In genomic region chr7:149817301-149817771, GRCh38 we compare ENCODE assay signal across 26 cellular contexts. TPM values are rescaled to one million over a fixed set of nuclear protein-coding genes. Genes with fewer than 3 reads are reported as not detected.
"Had no signal": no experiment of that assay in that cellular context is flagged by ENCODE, and none has a peak within 500 bp of the region (broad histone marks: within the 10 kb centered on the region; RNA-seq: fewer than 3 reads in every experiment).

No MANE protein-coding gene starts in this region.

- ATAC-seq: activated CD8-positive, alpha-beta memory T cell treated with anti-CD3 and anti-CD28 coated beads, Interleukin-2, amount 10 ng/mL, durations not matched to agents 7 days and 5 days; T-cell had no signal

- H3K27ac Mint-ChIP-seq: activated B cell treated with CpG ODN at 0.5 μM for 24 hours; activated CD4-positive, alpha-beta T cell treated with anti-CD3 and anti-CD28 coated beads, Interleukin-2, amount 10 ng/mL, durations not matched to agents 24 days and 14 days; activated CD8-positive, alpha-beta memory T cell treated with anti-CD3 and anti-CD28 coated beads, Interleukin-2, amount 10 ng/mL, durations not matched to agents 7 days and 5 days; activated naive CD4-positive, alpha-beta T cell treated with anti-CD3 and anti-CD28 coated beads for 36 hours; activated naive CD8-positive, alpha-beta T cell; activated T-cell treated with anti-CD3 and anti-CD28 coated beads, Interleukin-2, amount 50 U/mL, for 24 hours; T-cell had no signal

- H3K27me3 Mint-ChIP-seq: activated B cell treated with CpG ODN at 0.5 μM for 24 hours; activated CD4-positive, alpha-beta T cell treated with anti-CD3 and anti-CD28 coated beads, Interleukin-2, amount 10 ng/mL, durations not matched to agents 24 days and 14 days; activated CD8-positive, alpha-beta memory T cell treated with anti-CD3 and anti-CD28 coated beads, Interleukin-2, amount 10 ng/mL, durations not matched to agents 7 days and 5 days; activated naive CD8-positive, alpha-beta T cell; activated T-cell treated with anti-CD3 and anti-CD28 coated beads, Interleukin-2, amount 50 U/mL, for 24 hours; T-cell had no signal

- H3K9me3 ChIP-seq: Peyer's patch had no signal

- H3K36me3 Mint-ChIP-seq: activated CD8-positive, alpha-beta memory T cell treated with anti-CD3 and anti-CD28 coated beads, Interleukin-2, amount 10 ng/mL, durations not matched to agents 7 days and 5 days; activated naive CD8-positive, alpha-beta T cell; T-cell had no signal

- H3K27ac ChIP-seq: brain microvascular endothelial cell, cardiac muscle cell, KMS-11, Peyer's patch, RWPE1 had no signal

- H3K9me3 Mint-ChIP-seq: activated B cell treated with CpG ODN at 0.5 μM for 24 hours; activated CD4-positive, alpha-beta T cell treated with anti-CD3 and anti-CD28 coated beads, Interleukin-2, amount 10 ng/mL, durations not matched to agents 24 days and 14 days; activated naive CD4-positive, alpha-beta T cell treated with anti-CD3 and anti-CD28 coated beads for 36 hours; activated T-cell treated with anti-CD3 and anti-CD28 coated beads, Interleukin-2, amount 50 U/mL, for 24 hours; T-cell had no signal

- H3K4me1 Mint-ChIP-seq: activated B cell treated with CpG ODN at 0.5 μM for 24 hours; activated CD4-positive, alpha-beta T cell treated with anti-CD3 and anti-CD28 coated beads, Interleukin-2, amount 10 ng/mL, durations not matched to agents 24 days and 14 days; activated CD8-positive, alpha-beta memory T cell treated with anti-CD3 and anti-CD28 coated beads, Interleukin-2, amount 10 ng/mL, durations not matched to agents 7 days and 5 days had no signal

- H3K4me3 Mint-ChIP-seq: activated B cell treated with CpG ODN at 0.5 μM for 24 hours; activated CD4-positive, alpha-beta T cell treated with anti-CD3 and anti-CD28 coated beads, Interleukin-2, amount 10 ng/mL, durations not matched to agents 24 days and 14 days; activated CD8-positive, alpha-beta memory T cell treated with anti-CD3 and anti-CD28 coated beads, Interleukin-2, amount 10 ng/mL, durations not matched to agents 7 days and 5 days; activated naive CD4-positive, alpha-beta T cell treated with anti-CD3 and anti-CD28 coated beads for 36 hours; activated naive CD8-positive, alpha-beta T cell; activated T-cell treated with anti-CD3 and anti-CD28 coated beads, Interleukin-2, amount 50 U/mL, for 24 hours; T-cell had no signal

- DNase-seq: activated B cell treated with CpG ODN at 0.5 μM for 24 hours; activated CD4-positive, alpha-beta T cell treated with anti-CD3 and anti-CD28 coated beads for 1 hour; activated CD4-positive, alpha-beta T cell treated with anti-CD3 and anti-CD28 coated beads, Interleukin-2, amount 10 ng/mL, durations not matched to agents 24 days and 14 days; activated CD4-positive, alpha-beta T cell treated with anti-CD3 and anti-CD28 coated beads, Interleukin-2, amount 50 U/mL, for 48 hours; activated CD8-positive, alpha-beta memory T cell treated with anti-CD3 and anti-CD28 coated beads, Interleukin-2, amount 10 ng/mL, durations not matched to agents 7 days and 5 days; activated gamma-delta T cell; activated naive CD4-positive, alpha-beta T cell treated with anti-CD3 and anti-CD28 coated beads for 36 hours; activated T-cell treated with anti-CD3 and anti-CD28 coated beads, Interleukin-2, amount 50 U/mL, for 24 hours; amygdala; brain microvascular endothelial cell; NCI-H1092; NCI-H1930; NCI-H2171; NCI-H345; NCI-H510A; NCI-H69; NK-92 treated with Interleukin-12 subunit alpha and Interleukin-12 subunit beta, amount 100 ng/mL, for 24 hours; Peyer's patch; SHP77 treated with DMSO at 0.1 percent for 48 hours; T-cell; T-helper 2 cell; T1000 had no signal

- H3K4me3 ChIP-seq: cardiac muscle cell, Peyer's patch had no signal

- H3K27me3 ChIP-seq: brain microvascular endothelial cell, cardiac muscle cell, Peyer's patch had no signal

- H3K36me3 ChIP-seq: brain microvascular endothelial cell, cardiac muscle cell, Peyer's patch had no signal

RNA-seq across cellular contexts. Expression of gene ZNF467, which starts 43.9 kb away (rescaled TPM):
- total RNA-seq: activated CD8-positive, alpha-beta memory T cell treated with anti-CD3 and anti-CD28 coated beads, Interleukin-2, amount 10 ng/mL, durations not matched to agents 7 days and 5 days had no signal
